ENCODE assay signal across 11 cellular contexts in genomic region chr15:60373327-60373726, GRCh38. TPM values are rescaled to one million over a fixed set of nuclear protein-coding genes. Genes with fewer than 3 reads are reported as not detected.
DNase-seq lines count a peak whose midpoint lies in the region; ATAC-seq and TF ChIP-seq lines count a peak whose summit lies in the region.
"Had no signal": no experiment of that assay in that cellular context is flagged by ENCODE, and none has a peak within 500 bp of the region (broad histone marks: within the 10 kb centered on the region; RNA-seq: fewer than 3 reads in every experiment).

No MANE protein-coding gene starts in this region.

- H3K36me3 ChIP-seq in right atrium auricular region: peaks cover 22% of the 10 kb centered on the region
- H3K36me3 ChIP-seq in osteoblast (ENCODE audit: insufficient read depth, low read length): peaks cover 90% of the 10 kb centered on the region
- peaks cover 0 to 29% of the 10 kb centered on the region in 2 donors for H3K36me3 ChIP-seq in vagina
- H3K36me3 ChIP-seq in BE2C: peaks cover 19% of the 10 kb centered on the region

- peaks cover 29% of the 10 kb centered on the region for H3K4me1 Mint-ChIP-seq in WTC11
- H3K4me1 Mint-ChIP-seq: B cell had no signal

- intact Hi-C loops in left ventricle myocardium superior (cut with micrococcal nuclease) (no loop called here), vagina (cut with DNase I) (no loop called here)

- TF ChIP-seq POLR2A in vagina (IDR thresholded peaks at IDR 0.05): no peak

- H3K9me3 ChIP-seq in right atrium auricular region (no peaks in the 10 kb centered on the region), osteoblast (ENCODE audit: low read depth, low read length) (no peaks in the 10 kb centered on the region), vagina (no peaks in the 10 kb centered on the region), BE2C (no peaks in the 10 kb centered on the region)
- H3K9me3 ChIP-seq: HAP-1 had no signal

- H3K4me3 ChIP-seq in right atrium auricular region: no peak overlapping the region
- no peak overlapping the region for H3K4me3 ChIP-seq in coronary artery
- no peak overlapping the region for H3K4me3 ChIP-seq in osteoblast (ENCODE audit: insufficient read depth, low read length)
- no peak overlapping the region for H3K4me3 ChIP-seq in vagina
- no peak overlapping the region for H3K4me3 ChIP-seq in BE2C (ENCODE audit: low read depth, low read length)
- H3K4me3 ChIP-seq: HAP-1 had no signal

- peak overlapping the region; percentile 19 for H3K4me2 ChIP-seq in osteoblast (ENCODE audit: insufficient read depth, low read length)

- H3K79me2 ChIP-seq in osteoblast (ENCODE audit: insufficient read depth, low read length): peaks cover 79% of the 10 kb centered on the region

- ATAC-seq in left ventricle myocardium superior: no peak
- ATAC-seq in WTC11: no peak

- H2AFZ ChIP-seq in osteoblast (ENCODE audit: low read length): no peak overlapping the region

- H3K27me3 Mint-ChIP-seq in WTC11 (ENCODE audit: low read depth): peaks cover 36% of the 10 kb centered on the region
- H3K27me3 Mint-ChIP-seq: B cell had no signal

- H3K27ac Mint-ChIP-seq in WTC11: no peak overlapping the region
- H3K27ac Mint-ChIP-seq: B cell had no signal

- DNase-seq in right atrium auricular region (ENCODE audit: low spot score) (no peak), left ventricle myocardium superior (no peak), coronary artery (ENCODE audit: low spot score) (no peak), osteoblast (ENCODE audit: insufficient read length, low spot score, missing footprints) (no peak), vagina (ENCODE audit: extremely low spot score in 2 of 2) (peak in 1 of 2 donors; percentile 75), MV-4-11 (lab: John Stamatoyannopoulos, UW) (no peak), WTC11 (ENCODE audit: low spot score) (no peak), BE2C (no peak)

- TF ChIP-seq CTCF in right atrium auricular region (IDR thresholded peaks at IDR 0.05) (no peak), coronary artery (IDR thresholded peaks at IDR 0.05) (no peak), osteoblast (IDR thresholded peaks at IDR 0.05; ENCODE audit: extremely low read depth, low read depth, low read length) (no peak), vagina (IDR thresholded peaks at IDR 0.05) (no peak), WTC11 (IDR thresholded peaks at IDR 0.05) (no peak), BE2C (IDR thresholded peaks at IDR 0.05; ENCODE audit: low read depth, low read length) (no peak)

- H3K4me1 ChIP-seq in right atrium auricular region (peaks cover 0 to 71% of the 10 kb centered on the region in 2 donors), osteoblast (ENCODE audit: insufficient read depth, low read length) (peaks cover 85% of the 10 kb centered on the region), vagina (peaks cover 99% of the 10 kb centered on the region), BE2C (peaks cover 57% of the 10 kb centered on the region)

- no peaks in the 10 kb centered on the region for H3K9me3 Mint-ChIP-seq in WTC11
- H3K9me3 Mint-ChIP-seq: T-helper 1 cell treated with Interleukin-12 subunit alpha and Interleukin-12 subunit beta and Interleukin-4 antibody, amounts not matched to agents 30 μg/mL and 1 μg/mL, for 36 hours had no signal

- POLR2A ChIA-PET in WTC11 (lab: Charles Lee): no interaction called here

- peaks cover 29% of the 10 kb centered on the region for H4K20me1 ChIP-seq in osteoblast (ENCODE audit: insufficient read depth, low read length)

- H3K36me3 Mint-ChIP-seq in WTC11: peaks cover 5% of the 10 kb centered on the region; the same call in 1 of the 2 replicates

- peak overlapping the region; percentile 79 to 80 for H3K27ac ChIP-seq in right atrium auricular region
- H3K27ac ChIP-seq in coronary artery: peak overlapping the region; percentile 89 to 90
- H3K27ac ChIP-seq in osteoblast (ENCODE audit: low read depth, low read length): peak overlapping the region; percentile 96
- peak overlapping the region; percentile 85 for H3K27ac ChIP-seq in vagina

- CTCF ChIA-PET in WTC11 (lab: Charles Lee): interaction anchor here (0.9 kb wide), 2 partner anchors 14 to 35 kb away, joined by 3 to 4 read pairs; no protein-coding TSS in a partner anchor

- no peak overlapping the region for H3K4me3 Mint-ChIP-seq in WTC11
- H3K4me3 Mint-ChIP-seq: B cell; T-helper 1 cell treated with Interleukin-12 subunit alpha and Interleukin-12 subunit beta and Interleukin-4 antibody, amounts not matched to agents 30 μg/mL and 1 μg/mL, for 36 hours had no signal

- no peaks in the 10 kb centered on the region for H3K27me3 ChIP-seq in right atrium auricular region
- no peaks in the 10 kb centered on the region for H3K27me3 ChIP-seq in osteoblast (ENCODE audit: insufficient read depth, low read length)
- no peaks in the 10 kb centered on the region for H3K27me3 ChIP-seq in vagina
- no peaks in the 10 kb centered on the region for H3K27me3 ChIP-seq in BE2C

TF ChIP-seq in WTC11, 78 proteins besides CTCF, POLR2A, EP300 and RAD21 (continues in another document):
- no peak for TF ChIP-seq TEAD4 (CRISPR knock-in tag; IDR thresholded peaks at IDR 0.05)
- TF ChIP-seq RELA (CRISPR knock-in tag; IDR thresholded peaks at IDR 0.05; ENCODE audit: borderline replicate concordance): no peak
- TF ChIP-seq ZNF138 (CRISPR knock-in tag; conservative IDR thresholded peaks at IDR 0.05): no peak
- no peak for TF ChIP-seq JAZF1 (CRISPR knock-in tag; IDR thresholded peaks at IDR 0.05)
- TF ChIP-seq ZBTB21 (CRISPR knock-in tag; IDR thresholded peaks at IDR 0.05; ENCODE audit: borderline replicate concordance): no peak
- no peak for TF ChIP-seq CDX4 (CRISPR knock-in tag; IDR thresholded peaks at IDR 0.05; ENCODE audit: borderline replicate concordance)
- no peak for TF ChIP-seq ZNF416 (CRISPR knock-in tag; IDR thresholded peaks at IDR 0.05)
- TF ChIP-seq, protein P1, sequence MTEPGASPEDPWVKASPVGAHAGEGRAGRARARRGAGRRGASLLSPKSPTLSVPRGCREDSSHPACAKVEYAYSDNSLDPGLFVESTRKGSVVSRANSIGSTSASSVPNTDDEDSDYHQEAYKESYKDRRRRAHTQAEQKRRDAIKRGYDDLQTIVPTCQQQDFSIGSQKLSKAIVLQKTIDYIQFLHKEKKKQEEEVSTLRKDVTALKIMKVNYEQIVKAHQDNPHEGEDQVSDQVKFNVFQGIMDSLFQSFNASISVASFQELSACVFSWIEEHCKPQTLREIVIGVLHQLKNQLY (CRISPR knock-in tag; IDR thresholded peaks at IDR 0.05): no peak
- TF ChIP-seq FOXK1 (CRISPR knock-in tag; IDR thresholded peaks at IDR 0.05): no peak
- TF ChIP-seq ZNF263 (CRISPR knock-in tag; IDR thresholded peaks at IDR 0.05; ENCODE audit: low read depth): no peak
- no peak for TF ChIP-seq ZNF232 (CRISPR knock-in tag; IDR thresholded peaks at IDR 0.05)
- TF ChIP-seq CREB1 (CRISPR knock-in tag; IDR thresholded peaks at IDR 0.05): no peak
- TF ChIP-seq SMAD4 (CRISPR knock-in tag; IDR thresholded peaks at IDR 0.05): no peak
- no peak for TF ChIP-seq AFF4 (CRISPR knock-in tag; IDR thresholded peaks at IDR 0.05; ENCODE audit: borderline replicate concordance)

RNA-seq across cellular contexts. Expression of gene ANXA2, which starts 24.5 kb away (rescaled TPM):
- 100 to 1,000 TPM; 214 to 388 TPM for total RNA-seq in right atrium auricular region
- total RNA-seq in left ventricle myocardium superior: 162 TPM
- 2,826 and 3,042 TPM in 2 replicates for total RNA-seq in osteoblast
- total RNA-seq in vagina: 1,230 TPM
- total RNA-seq in WTC11 (2021): 116 to 152 TPM (median 119 TPM) in 3 replicates
- 333 TPM for polyA plus RNA-seq in BE2C (2012; ENCODE audit: insufficient read depth, insufficient read length, low read depth)
